9 cellular contexts compared by ENCODE assay signal in genomic region chr20:62624719-62625455, GRCh38. TPM values are rescaled to one million over a fixed set of nuclear protein-coding genes. Genes with fewer than 3 reads are reported as not detected.
DNase-seq lines count a peak whose midpoint lies in the region; ATAC-seq and TF ChIP-seq lines count a peak whose summit lies in the region.
"Had no signal": no experiment of that assay in that cellular context is flagged by ENCODE, and none has a peak within 500 bp of the region (broad histone marks: within the 10 kb centered on the region; RNA-seq: fewer than 3 reads in every experiment).

No MANE protein-coding gene starts in this region.

- 86 to 87% methylated on average over 32 of the region's 32 CpGs for WGBS in sigmoid colon, 2 donors

- intact Hi-C loops in left ventricle myocardium inferior (cut with micrococcal nuclease), result no loop called here
- intact Hi-C loops in sigmoid colon (cut with DNase I), result no loop called here

- TF ChIP-seq CTCF in Peyer's patch (IDR thresholded peaks at IDR 0.05) (no peak), left ventricle myocardium inferior (IDR thresholded peaks at IDR 0.05; ENCODE audit: borderline replicate concordance) (no peak), sigmoid colon (IDR thresholded peaks at IDR 0.05) (no peak)

- peak in 1 of 4 donors; percentile 28 for TF ChIP-seq EP300 in sigmoid colon (IDR thresholded peaks at IDR 0.05)

- H3K27me3 ChIP-seq in Peyer's patch (no peaks in the 10 kb centered on the region), left ventricle myocardium inferior (ENCODE audit: low read depth) (no peaks in the 10 kb centered on the region), sigmoid colon (no peaks in the 10 kb centered on the region)

- H3K4me1 ChIP-seq in Peyer's patch, result peaks cover 10 to 37% (median 27%) of the 10 kb centered on the region in 4 donors
- peaks cover 51% of the 10 kb centered on the region for H3K4me1 ChIP-seq in left ventricle myocardium inferior
- peaks cover 0 to 27% (median 23%) of the 10 kb centered on the region in 4 donors for H3K4me1 ChIP-seq in sigmoid colon

- H3K9me3 ChIP-seq in Peyer's patch, result no peaks in the 10 kb centered on the region
- no peaks in the 10 kb centered on the region for H3K9me3 ChIP-seq in left ventricle myocardium inferior (replicated peaks)
- no peaks in the 10 kb centered on the region for H3K9me3 ChIP-seq in sigmoid colon

- DNase-seq in GF-D8 (lab: John Stamatoyannopoulos, UW) (peak; percentile 43), Peyer's patch (no peak), left ventricle myocardium inferior (no peak), sigmoid colon (no peak), HUDEP-2 (lab: John Stamatoyannopoulos, UW; ENCODE audit: unreplicated experiment in 76 of 76) (no peak), OCI-M1 (lab: John Stamatoyannopoulos, UW) (no peak)
- no peak for DNase-seq in stimulated activated CD4-positive, alpha-beta T cell treated with anti-CD3 and anti-CD28 coated beads, Interleukin-4, amount 100 ng/mL, for 4 hours
- DNase-seq: cortex of kidney had no signal

- H3K36me3 ChIP-seq in Peyer's patch (no peaks in the 10 kb centered on the region), left ventricle myocardium inferior (no peaks in the 10 kb centered on the region), sigmoid colon (no peaks in the 10 kb centered on the region)

- TF ChIP-seq POLR2A in Peyer's patch (IDR thresholded peaks at IDR 0.05) (peak in 1 of 2 donors; percentile 25), sigmoid colon (IDR thresholded peaks at IDR 0.05) (peak in 1 of 2 donors; percentile 24)

- no peak for ATAC-seq in HG02588 (IDR thresholded peaks at IDR 0.05; ENCODE audit: unreplicated experiment)

- H3K4me3 ChIP-seq in Peyer's patch (no peak overlapping the region), left ventricle myocardium inferior (no peak overlapping the region), sigmoid colon (no peak overlapping the region)

- peak overlapping the region; percentile 91 to 99 (median 92) for H3K27ac ChIP-seq in Peyer's patch
- peak overlapping the region; percentile 91 for H3K27ac ChIP-seq in left ventricle myocardium inferior (replicated peaks)
- H3K27ac ChIP-seq in sigmoid colon, result peak overlapping the region; percentile 74 to 88 (median 77)

RNA-seq across cellular contexts. Expression of gene SLCO4A1, which starts 17.4 kb away (rescaled TPM):
- 10 to 100 TPM in 3 of 4 donors, 1 to 10 TPM in 1; 6.7 to 42.9 (median 28.5) TPM for total RNA-seq in Peyer's patch
- total RNA-seq in left ventricle myocardium inferior, result 12.7 TPM
- total RNA-seq in sigmoid colon, result 10 to 100 TPM in 1 of 4 donors, 1 to 10 TPM in 3; 5.1 to 13.2 (median 6.6) TPM
- 10 to 100 TPM in 1 of 3 donors, 1 to 10 TPM in 2; 3.6 to 26.3 (median 4.2) TPM for polyA plus RNA-seq in sigmoid colon
